Comparison of ENCODE assay signal across 21 cellular contexts in genomic region chr12:54591001-54591591, GRCh38. TPM values are rescaled to one million over a fixed set of nuclear protein-coding genes. Genes with fewer than 3 reads are reported as not detected.
DNase-seq lines count a peak whose midpoint lies in the region; ATAC-seq, FAIRE-seq and TF ChIP-seq lines count a peak whose summit lies in the region.
"Had no signal": no experiment of that assay in that cellular context is flagged by ENCODE, and none has a peak within 500 bp of the region (broad histone marks: within the 10 kb centered on the region; RNA-seq: fewer than 3 reads in every experiment).

No MANE protein-coding gene starts in this region.

- peaks cover 37% of the 10 kb centered on the region for H3K4me1 Mint-ChIP-seq in nephron
- peaks cover 4% of the 10 kb centered on the region for H3K4me1 Mint-ChIP-seq in activated CD4-positive, alpha-beta memory T cell treated with anti-CD3 and anti-CD28 coated beads, Interleukin-2, amount 10 ng/mL, durations not matched to agents 7 days and 5 days

- H2AFZ ChIP-seq in MM.1S (ENCODE audit: low read length), result peak overlapping the region; percentile 19

- no peak for FAIRE-seq in A549 (lab: Jason Lieb, UNC)

- H3K9me3 Mint-ChIP-seq in nephron, result no peaks in the 10 kb centered on the region
- H3K9me3 Mint-ChIP-seq in activated CD4-positive, alpha-beta memory T cell treated with anti-CD3 and anti-CD28 coated beads, Interleukin-2, amount 10 ng/mL, durations not matched to agents 7 days and 5 days, result no peaks in the 10 kb centered on the region
- H3K9me3 Mint-ChIP-seq: activated T-cell treated with anti-CD3 and anti-CD28 coated beads, Interleukin-2, amount 50 U/mL, for 72 hours; natural killer cell had no signal

- no peaks in the 10 kb centered on the region for H3K36me3 ChIP-seq in MM.1S (replicated peaks; ENCODE audit: insufficient read depth, low read length)
- H3K36me3 ChIP-seq: thyroid gland had no signal

- H3K79me2 ChIP-seq in MM.1S (ENCODE audit: low read length), result no peaks in the 10 kb centered on the region

- no peaks in the 10 kb centered on the region for H4K20me1 ChIP-seq in MM.1S (ENCODE audit: insufficient read depth, low read length)

- TF ChIP-seq EP300 in A549 (IDR thresholded peaks at IDR 0.05), result no peak

- DNase-seq in A549 (ENCODE audit: low read depth in 1 of 2, low spot score in 1 of 2) (no peak), MM.1S (peak; percentile 70), foreskin keratinocyte (peak in 1 of 2 donors; percentile 36)
- no peak for DNase-seq in activated CD4-positive, alpha-beta memory T cell treated with anti-CD3 and anti-CD28 coated beads, Interleukin-2, amount 10 ng/mL, durations not matched to agents 7 days and 5 days
- DNase-seq in activated T-cell treated with anti-CD3 and anti-CD28 coated beads, Interleukin-2, amount 50 U/mL, for 1 hour, result no peak
- DNase-seq: activated CD4-positive, alpha-beta T cell treated with anti-CD3 and anti-CD28 coated beads for 36 hours; activated T-cell treated with anti-CD3 and anti-CD28 coated beads, Interleukin-2, amount 50 U/mL, for 72 hours; amniotic stem cell; Calu3; foreskin melanocyte; natural killer cell; NCI-H1048; PC-3; T-helper 2 cell; thyroid gland had no signal

- H3K36me3 Mint-ChIP-seq in nephron (ENCODE audit: low read depth), result no peaks in the 10 kb centered on the region
- H3K36me3 Mint-ChIP-seq in activated CD4-positive, alpha-beta memory T cell treated with anti-CD3 and anti-CD28 coated beads, Interleukin-2, amount 10 ng/mL, durations not matched to agents 7 days and 5 days (ENCODE audit: low read depth), result no peaks in the 10 kb centered on the region
- H3K36me3 Mint-ChIP-seq: natural killer cell had no signal

- peak overlapping the region; percentile 38 to 68 (median 44) for H3K4me3 Mint-ChIP-seq in nephron
- H3K4me3 Mint-ChIP-seq in activated CD4-positive, alpha-beta memory T cell treated with anti-CD3 and anti-CD28 coated beads, Interleukin-2, amount 10 ng/mL, durations not matched to agents 7 days and 5 days, result no peak overlapping the region
- H3K4me3 Mint-ChIP-seq: activated CD4-positive, alpha-beta T cell treated with anti-CD3 and anti-CD28 coated beads for 36 hours; activated T-cell treated with anti-CD3 and anti-CD28 coated beads, Interleukin-2, amount 50 U/mL, for 72 hours; natural killer cell had no signal

- no peak for TF ChIP-seq RAD21 in A549 (conservative IDR thresholded peaks at IDR 0.05 in 1 of 2, IDR thresholded peaks at IDR 0.05 in 1 of 2)

- H3K9me3 ChIP-seq in A549 (no peaks in the 10 kb centered on the region), MM.1S (replicated peaks; ENCODE audit: insufficient read depth, low read length) (no peaks in the 10 kb centered on the region)
- H3K9me3 ChIP-seq: thyroid gland had no signal

- H3K27me3 ChIP-seq in MM.1S (replicated peaks; ENCODE audit: insufficient read depth, low read length) (no peaks in the 10 kb centered on the region; the same call in 1 of the 2 replicates), foreskin keratinocyte (peaks cover 65% of the 10 kb centered on the region)
- H3K27me3 ChIP-seq: thyroid gland had no signal

- TF ChIP-seq POLR2A in A549 (IDR thresholded peaks at IDR 0.05; ENCODE audit: low read length), result no peak

- no peak overlapping the region for H3K27ac ChIP-seq in A549
- no peak overlapping the region; the same call in 1 of the 2 replicates for H3K27ac ChIP-seq in MM.1S (ENCODE audit: low read length)
- no peak overlapping the region for H3K27ac ChIP-seq in foreskin keratinocyte
- H3K27ac ChIP-seq: thyroid gland had no signal

- H3K27ac Mint-ChIP-seq in nephron, result peak overlapping the region in 2 of 3 experiments; percentile 59 to 73
- no peak overlapping the region for H3K27ac Mint-ChIP-seq in activated CD4-positive, alpha-beta memory T cell treated with anti-CD3 and anti-CD28 coated beads, Interleukin-2, amount 10 ng/mL, durations not matched to agents 7 days and 5 days
- H3K27ac Mint-ChIP-seq: activated CD4-positive, alpha-beta T cell treated with anti-CD3 and anti-CD28 coated beads for 36 hours; activated T-cell treated with anti-CD3 and anti-CD28 coated beads, Interleukin-2, amount 50 U/mL, for 72 hours; natural killer cell had no signal

- 62% methylated on average over 7 of the region's 7 CpGs for WGBS in A549 (ENCODE audit: missing lambda C conversion rate)

- H3K9me2 ChIP-seq in MM.1S (replicated peaks; ENCODE audit: insufficient read depth, low read length), result no peaks in the 10 kb centered on the region

- POLR2A ChIA-PET in A549 (lab: Yijun Ruan, JAX), result no interaction called here
- POLR2A ChIA-PET in activated CD4-positive, alpha-beta memory T cell treated with anti-CD3 and anti-CD28 coated beads, Interleukin-2, amount 10 ng/mL, durations not matched to agents 7 days and 5 days (lab: Charles Lee), result no interaction called here

- CTCF ChIA-PET in A549 (lab: Yijun Ruan, JAX), result interaction anchor here (2.3 to 3.6 kb wide), 2 partner anchors 10 to 11 kb away, joined by 9 to 19 read pairs; no protein-coding TSS in a partner anchor
- CTCF ChIA-PET in activated CD4-positive, alpha-beta memory T cell treated with anti-CD3 and anti-CD28 coated beads, Interleukin-2, amount 10 ng/mL, durations not matched to agents 7 days and 5 days (lab: Charles Lee), result no interaction called here

- H3K4me3 ChIP-seq in A549, result no peak overlapping the region
- no peak overlapping the region for H3K4me3 ChIP-seq in MM.1S (ENCODE audit: low read length)
- H3K4me3 ChIP-seq: dorsolateral prefrontal cortex, thyroid gland had no signal

- TF ChIP-seq CTCF in A549 (IDR thresholded peaks at IDR 0.05), result no peak
- no peak for TF ChIP-seq CTCF in MM.1S (IDR thresholded peaks at IDR 0.05; ENCODE audit: low read length)
- TF ChIP-seq CTCF in foreskin keratinocyte (conservative IDR thresholded peaks at IDR 0.05), result no peak
- TF ChIP-seq CTCF in nephron (IDR thresholded peaks at IDR 0.05; ENCODE audit: unreplicated experiment in 3 of 3), result no peak

- peak in 1 of 2 experiments; percentile 15; a peak in 2 of 6 replicates for ATAC-seq in A549
- ATAC-seq in foreskin keratinocyte, result peak; percentile 54
- ATAC-seq in HG02840 (IDR thresholded peaks at IDR 0.05; ENCODE audit: low FRiP score, unreplicated experiment), result no peak
- ATAC-seq in HG02588 (IDR thresholded peaks at IDR 0.05; ENCODE audit: unreplicated experiment), result no peak
- ATAC-seq: activated CD4-positive, alpha-beta T cell treated with anti-CD3 and anti-CD28 coated beads for 36 hours; PC-3 had no signal

- peaks cover 37% of the 10 kb centered on the region for H3K27me3 Mint-ChIP-seq in nephron (ENCODE audit: low read depth)
- H3K27me3 Mint-ChIP-seq in activated CD4-positive, alpha-beta memory T cell treated with anti-CD3 and anti-CD28 coated beads, Interleukin-2, amount 10 ng/mL, durations not matched to agents 7 days and 5 days, result peaks cover 51% of the 10 kb centered on the region

- peaks cover 11% of the 10 kb centered on the region for H3K4me1 ChIP-seq in A549
- peaks cover 21% of the 10 kb centered on the region for H3K4me1 ChIP-seq in MM.1S (ENCODE audit: low read length)
- H3K4me1 ChIP-seq in foreskin keratinocyte, result no peaks in the 10 kb centered on the region

- H3F3A ChIP-seq in MM.1S (ENCODE audit: insufficient read depth, low read length), result peaks cover 9% of the 10 kb centered on the region; the same call in 1 of the 2 replicates

- H3K4me2 ChIP-seq in A549, result no peak overlapping the region
- peak overlapping the region; percentile 31; the same call in 1 of the 2 replicates for H3K4me2 ChIP-seq in MM.1S (ENCODE audit: low read depth, low read length)

- H3K9ac ChIP-seq in MM.1S (ENCODE audit: low read length), result no peak overlapping the region

TF ChIP-seq in A549, 52 proteins besides CTCF, POLR2A, EP300 and RAD21 (continues in another document):
- TF ChIP-seq HOXB13 (CRISPR knock-in tag; IDR thresholded peaks at IDR 0.05; ENCODE audit: low read depth), result no peak

RNA-seq across cellular contexts. Expression of gene PPP1R1A, which starts 2.6 kb away (rescaled TPM):
- polyA plus RNA-seq in A549 (2011; rRNA removed) (not detected in 2 replicates), A549 (2017; fragmentation: RNase III; extraction: RNeasy Plus Mini Kit Qiagen cat#74134 plus additional on column Dnase treatment) (0.09 TPM in 1 of 3 replicates, not detected in the others), foreskin keratinocyte (not detected in 2 replicates)
- polyA plus RNA-seq in A549 (2012; cell fraction: cytosol; rRNA removed), result 0.01 and 0.03 TPM in 2 replicates
- polyA plus RNA-seq in A549 (2012; cell fraction: nucleus; rRNA removed), result not detected in 2 replicates
- 0.10 TPM in 1 of 2 replicates, not detected in the other for polyA minus RNA-seq in A549 (2011; rRNA and poly(A)+ RNA removed)
- total RNA-seq in foreskin keratinocyte, result not detected in 2 replicates
- total RNA-seq in activated CD4-positive, alpha-beta memory T cell treated with anti-CD3 and anti-CD28 coated beads, Interleukin-2, amount 10 ng/mL, durations not matched to agents 7 days and 5 days, result not detected
- total RNA-seq: activated CD4-positive, alpha-beta T cell treated with anti-CD3 and anti-CD28 coated beads for 36 hours; activated T-cell treated with anti-CD3 and anti-CD28 coated beads, Interleukin-2, amount 50 U/mL, for 72 hours; HT1080; natural killer cell; PC-3 had no signal

RNA-seq across cellular contexts. Expression of gene PDE1B, which starts 41.7 kb away (rescaled TPM):
- polyA plus RNA-seq in A549 (2011; rRNA removed), result 0.08 TPM in 1 of 2 replicates, not detected in the other
- polyA plus RNA-seq in A549 (2012; cell fraction: cytosol; rRNA removed), result 0.03 TPM in 2 replicates
- 0.05 and 0.07 TPM in 2 replicates for polyA plus RNA-seq in A549 (2012; cell fraction: nucleus; rRNA removed)
- polyA plus RNA-seq in A549 (2017; fragmentation: RNase III; extraction: RNeasy Plus Mini Kit Qiagen cat#74134 plus additional on column Dnase treatment), result 0.04 to 0.05 TPM in 2 of 3 replicates, not detected in the other
- polyA minus RNA-seq in A549 (2011; rRNA and poly(A)+ RNA removed), result 0.25 TPM in 1 of 2 replicates, not detected in the other
- total RNA-seq in foreskin keratinocyte, result not detected in 2 replicates
- not detected in 2 replicates for polyA plus RNA-seq in foreskin keratinocyte
- total RNA-seq in activated CD4-positive, alpha-beta memory T cell treated with anti-CD3 and anti-CD28 coated beads, Interleukin-2, amount 10 ng/mL, durations not matched to agents 7 days and 5 days, result 10 to 100 TPM; 11.5 to 12.0 TPM
- total RNA-seq: Calu3, HT1080, PC-3 had no signal

RNA-seq across cellular contexts. Expression of gene LACRT, which starts 43.6 kb away (rescaled TPM):
- not detected in 2 replicates for polyA plus RNA-seq in A549 (2011; rRNA removed)
- not detected in 2 replicates for polyA plus RNA-seq in A549 (2012; cell fraction: cytosol; rRNA removed)
- polyA plus RNA-seq in A549 (2012; cell fraction: nucleus; rRNA removed), result not detected in 2 replicates
- not detected in 3 replicates for polyA plus RNA-seq in A549 (2017; fragmentation: RNase III; extraction: RNeasy Plus Mini Kit Qiagen cat#74134 plus additional on column Dnase treatment)
- polyA minus RNA-seq in A549 (2011; rRNA and poly(A)+ RNA removed), result not detected in 2 replicates
- total RNA-seq in foreskin keratinocyte, result not detected in 2 replicates
- not detected in 2 replicates for polyA plus RNA-seq in foreskin keratinocyte
- not detected for total RNA-seq in activated CD4-positive, alpha-beta memory T cell treated with anti-CD3 and anti-CD28 coated beads, Interleukin-2, amount 10 ng/mL, durations not matched to agents 7 days and 5 days
- total RNA-seq: activated CD4-positive, alpha-beta T cell treated with anti-CD3 and anti-CD28 coated beads for 36 hours; activated T-cell treated with anti-CD3 and anti-CD28 coated beads, Interleukin-2, amount 50 U/mL, for 72 hours; Calu3; dorsolateral prefrontal cortex; HT1080; kidney epithelial cell; natural killer cell; PC-3; thyroid gland had no signal

RNA-seq across cellular contexts. Expression of gene DCD, which starts 57.1 kb away (rescaled TPM):
- polyA plus RNA-seq in A549 (2011; rRNA removed) (not detected in 2 replicates), A549 (2017; fragmentation: RNase III; extraction: RNeasy Plus Mini Kit Qiagen cat#74134 plus additional on column Dnase treatment) (not detected in 3 replicates), foreskin keratinocyte (not detected in 2 replicates)
- polyA plus RNA-seq in A549 (2012; cell fraction: cytosol; rRNA removed), result not detected in 2 replicates
- polyA plus RNA-seq in A549 (2012; cell fraction: nucleus; rRNA removed), result not detected in 2 replicates
- polyA minus RNA-seq in A549 (2011; rRNA and poly(A)+ RNA removed), result not detected in 2 replicates
- total RNA-seq in foreskin keratinocyte, result not detected in 2 replicates
- total RNA-seq in activated CD4-positive, alpha-beta memory T cell treated with anti-CD3 and anti-CD28 coated beads, Interleukin-2, amount 10 ng/mL, durations not matched to agents 7 days and 5 days, result not detected
- total RNA-seq: activated CD4-positive, alpha-beta T cell treated with anti-CD3 and anti-CD28 coated beads for 36 hours; activated T-cell treated with anti-CD3 and anti-CD28 coated beads, Interleukin-2, amount 50 U/mL, for 72 hours; Calu3; dorsolateral prefrontal cortex; HT1080; kidney epithelial cell; natural killer cell; PC-3; thyroid gland had no signal

Comparison
In these comparisons a context has a peak if more than half of its experiments do, and no peak if none do; other contexts are left out.
1. RNA of gene PDE1B, which starts 41.7 kb away (total RNA-seq): 11.5 to 12.0 TPM in activated CD4-positive, alpha-beta memory T cell treated with anti-CD3 and anti-CD28 coated beads, Interleukin-2, amount 10 ng/mL, durations not matched to agents 7 days and 5 days; not detected in foreskin keratinocyte; every median in the first group is over 10 times any median in the second.